23 cellular contexts compared by ENCODE assay signal in genomic region chr3:61646851-61647525, GRCh38.
"Had no signal": no experiment of that assay in that cellular context is flagged by ENCODE, and none has a peak within 500 bp of the region (broad histone marks: within the 10 kb centered on the region; RNA-seq: fewer than 3 reads in every experiment).

No MANE protein-coding gene starts in this region.

- H3K4me3 ChIP-seq: colonic mucosa, dorsolateral prefrontal cortex, esophagus squamous epithelium, lung, psoas muscle, sigmoid colon, skin epidermis, testis, tibial nerve, upper lobe of right lung, vagina had no signal

- ATAC-seq: left ventricle myocardium superior; naive thymus-derived CD4-positive, alpha-beta T cell; psoas muscle; stimulated activated naive B cell treated with anti-CD40 and anti-IgM and Interleukin-4, amounts not matched to agents 10 μg/mL and 1 μg/mL and 100 μg/mL, for 72 hours; stimulated activated naive CD8-positive, alpha-beta T cell treated with anti-CD3 and anti-CD28 coated beads, Interleukin-15, amount 100 ng/mL, for 72 hours; upper lobe of right lung had no signal

- H3K27ac ChIP-seq: colonic mucosa, dorsolateral prefrontal cortex, esophagus squamous epithelium, parathyroid adenoma, psoas muscle, skin epidermis, testis, tibial nerve, upper lobe of right lung, vagina had no signal

- DNase-seq: colonic mucosa; dorsolateral prefrontal cortex; effector CD8-positive, alpha-beta T cell; esophagus squamous epithelium; glutamatergic neuron; left ventricle myocardium superior; mesendoderm; naive thymus-derived CD4-positive, alpha-beta T cell; nephron progenitor cell; psoas muscle; sigmoid colon; stimulated activated CD4-positive, alpha-beta T cell treated with anti-CD3 and anti-CD28 coated beads, Interleukin-2, amount 100 ng/mL, for 24 hours; stimulated activated CD4-positive, alpha-beta T cell treated with anti-CD3 and anti-CD28 coated beads, Interleukin-4, amount 100 ng/mL, for 4 hours; stimulated activated naive B cell treated with anti-CD40 and anti-IgM and Interleukin-4, amounts not matched to agents 10 μg/mL and 1 μg/mL and 100 μg/mL, for 72 hours; stimulated activated naive CD8-positive, alpha-beta T cell treated with anti-CD3 and anti-CD28 coated beads, Interleukin-15, amount 100 ng/mL, for 72 hours; testis; upper lobe of right lung had no signal

- H3K9ac ChIP-seq: parathyroid adenoma had no signal

- H3K36me3 ChIP-seq: colonic mucosa, esophagus squamous epithelium, sigmoid colon, tibial nerve, upper lobe of right lung, vagina had no signal

- H3K9me3 ChIP-seq: colonic mucosa, psoas muscle, testis, vagina had no signal

- FAIRE-seq: frontal cortex had no signal

- H2AFZ ChIP-seq: parathyroid adenoma had no signal

- H3K27me3 ChIP-seq: colonic mucosa, dorsolateral prefrontal cortex, esophagus squamous epithelium, sigmoid colon, testis, tibial nerve, upper lobe of right lung, vagina had no signal

- H3K4me1 ChIP-seq: colonic mucosa, esophagus squamous epithelium, testis had no signal
